28 cellular contexts compared by ENCODE assay signal in the genomic region with DNA sequence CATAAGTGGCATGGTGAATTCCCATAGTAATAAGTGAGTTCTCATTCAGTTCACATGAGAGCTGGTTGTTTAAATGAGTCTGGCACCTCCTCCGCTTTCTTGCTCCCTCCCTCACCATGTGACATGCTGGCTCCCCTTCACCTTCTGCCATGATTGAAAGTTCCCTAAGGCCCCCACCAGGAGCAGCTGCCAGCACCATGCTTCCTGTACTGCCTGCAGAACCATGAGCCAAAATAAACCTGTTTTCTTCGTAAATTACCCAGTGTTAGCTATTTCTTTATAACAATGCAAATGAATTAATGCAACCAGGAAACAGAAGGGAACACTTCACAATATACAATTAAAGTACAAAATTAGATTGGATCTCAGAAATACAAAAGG.
DNase-seq lines count a peak whose midpoint lies in the region; ATAC-seq, FAIRE-seq and TF ChIP-seq lines count a peak whose summit lies in the region.
"Had no signal": no experiment of that assay in that cellular context is flagged by ENCODE, and none has a peak within 500 bp of the region (broad histone marks: within the 10 kb centered on the region; RNA-seq: fewer than 3 reads in every experiment).

No MANE protein-coding gene starts in this region.

- no peak overlapping the region for H3K27ac ChIP-seq in astrocyte (ENCODE audit: low read depth, low read length)
- H3K27ac ChIP-seq: 22Rv1, BLaER1 had no signal

- H4K20me1 ChIP-seq in astrocyte (ENCODE audit: insufficient read depth, low read length) = no peaks in the 10 kb centered on the region
- H4K20me1 ChIP-seq: BLaER1 had no signal

- H3K9ac ChIP-seq in astrocyte (ENCODE audit: low read length) = no peak overlapping the region
- H3K9ac ChIP-seq: BLaER1 had no signal

- H3K27me3 ChIP-seq in astrocyte (ENCODE audit: insufficient read depth, low read length) = no peaks in the 10 kb centered on the region
- H3K27me3 ChIP-seq: BLaER1, MG63 had no signal

- peak; percentile 40 for DNase-seq in DMS 273 (lab: John Stamatoyannopoulos, UW; ENCODE audit: unreplicated experiment)
- no peak for DNase-seq in DMS 273 treated with DMSO at 0.1 percent for 48 hours (lab: John Stamatoyannopoulos, UW)
- no peak for DNase-seq in astrocyte (ENCODE audit: low read depth)
- peak; percentile 46 for DNase-seq in left kidney (ENCODE audit: low read depth, low spot score)
- DNase-seq in sciatic nerve (ENCODE audit: low spot score) = no peak
- DNase-seq in NCI-H748 (lab: John Stamatoyannopoulos, UW; ENCODE audit: unreplicated experiment) = no peak
- DNase-seq in H4 (ENCODE audit: low spot score) = no peak
- no peak for DNase-seq in left colon
- DNase-seq: ACHN; Caco-2; CD4-positive, alpha-beta memory T cell; DMS153; H7; HFFc6; MG63; NCI-H1417; NCI-H1694 treated with DMSO at 0.1 percent for 48 hours; NCI-H2081 treated with DMSO at 0.1 percent for 48 hours; NCI-H2227 treated with DMSO at 0.1 percent for 48 hours; NCI-H510A treated with DMSO at 0.1 percent for 48 hours; NCI-H774; NK-92 treated with Interleukin-12 subunit alpha and Interleukin-12 subunit beta, amount 100 ng/mL, for 24 hours; SIG-M5 had no signal

- peak overlapping the region; percentile 48 for H3K27ac Mint-ChIP-seq in astrocyte (ENCODE audit: unreplicated experiment)
- H3K27ac Mint-ChIP-seq: CD4-positive, alpha-beta memory T cell had no signal

- H3K9me3 Mint-ChIP-seq in astrocyte (ENCODE audit: unreplicated experiment) = peaks cover 7% of the 10 kb centered on the region
- H3K9me3 Mint-ChIP-seq: CD4-positive, alpha-beta memory T cell; HFFc6 had no signal

- H3K9me3 ChIP-seq in astrocyte (ENCODE audit: insufficient read depth, low read depth, low read length) = no peaks in the 10 kb centered on the region
- H3K9me3 ChIP-seq: BLaER1, MG63 had no signal

- no peak for TF ChIP-seq CTCF in astrocyte (IDR thresholded peaks at IDR 0.05; ENCODE audit: insufficient read depth, low read depth, low read length)

- no peaks in the 10 kb centered on the region for H3K27me3 Mint-ChIP-seq in astrocyte (ENCODE audit: low read depth, unreplicated experiment)

- intact Hi-C loops in sciatic nerve (cut with DNase I) = no loop called here
- intact Hi-C loops in left colon (cut with DNase I, micrococcal nuclease) = no loop called here

- no peak for FAIRE-seq in astrocyte (lab: Jason Lieb, UNC)
- FAIRE-seq: GM12891 had no signal

- ATAC-seq in sciatic nerve (peak; percentile 34), left colon (no peak)
- ATAC-seq: Panc1, SK-N-SH treated with all-trans-retinoic acid at 6 μM for 48 hours had no signal

- H3K4me1 Mint-ChIP-seq in astrocyte (ENCODE audit: low read depth, unreplicated experiment) = peaks cover 41% of the 10 kb centered on the region

- peaks cover 16% of the 10 kb centered on the region for H3K4me1 ChIP-seq in astrocyte (ENCODE audit: insufficient read depth, low read length)
- H3K4me1 ChIP-seq: BLaER1, Caco-2 had no signal

- H3K4me3 ChIP-seq in astrocyte (ENCODE audit: insufficient read depth, low read depth, low read length) = no peak overlapping the region
- H3K4me3 ChIP-seq: BLaER1, MG63 had no signal

- H3K4me2 ChIP-seq in astrocyte (ENCODE audit: low read length) = no peak overlapping the region
- H3K4me2 ChIP-seq: BLaER1 had no signal

- H3K79me2 ChIP-seq in astrocyte (ENCODE audit: insufficient read depth, low read length) = no peaks in the 10 kb centered on the region

- no peaks in the 10 kb centered on the region for H3K36me3 ChIP-seq in astrocyte (ENCODE audit: insufficient read depth, low read length)
- H3K36me3 ChIP-seq: BLaER1, MG63 had no signal

- H2AFZ ChIP-seq in astrocyte (ENCODE audit: low read depth, low read length) = no peak overlapping the region

- H3K4me3 Mint-ChIP-seq in astrocyte (ENCODE audit: unreplicated experiment) = no peak overlapping the region
- H3K4me3 Mint-ChIP-seq: CD4-positive, alpha-beta memory T cell; HFFc6 had no signal

- H3K36me3 Mint-ChIP-seq in astrocyte (ENCODE audit: low read depth, unreplicated experiment) = no peaks in the 10 kb centered on the region
- H3K36me3 Mint-ChIP-seq: CD4-positive, alpha-beta memory T cell had no signal

Comparison
In these comparisons a context has a peak if more than half of its experiments do, and no peak if none do; other contexts are left out.
1. DNase-seq: peak in DMS 273 (single experiment) and left kidney (single experiment); none in DMS 273 treated with DMSO at 0.1 percent for 48 hours (single experiment), astrocyte (single experiment), sciatic nerve (single experiment), NCI-H748 (single experiment), H4 (single experiment) and left colon (0 of 2).